In the genomic region with DNA sequence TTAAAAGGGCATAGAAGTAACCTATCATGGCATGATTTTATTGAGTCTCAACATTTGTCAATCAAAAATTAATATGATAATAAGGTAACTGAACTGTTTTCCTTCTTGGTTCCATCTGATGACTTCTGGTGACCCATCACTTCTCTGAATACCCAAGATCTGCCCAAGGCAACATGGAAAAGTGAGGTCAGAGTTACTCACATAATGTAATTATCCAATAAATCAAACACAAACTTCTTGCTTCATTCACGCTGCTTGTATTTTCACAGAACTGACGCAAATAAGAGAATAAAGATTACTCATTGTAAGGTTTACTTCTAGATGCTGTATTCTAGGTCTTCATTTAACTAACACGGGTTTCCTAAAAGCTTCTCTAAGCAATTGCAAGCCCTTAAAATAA, we compare ENCODE assay signal across 20 cellular contexts.
"Had no signal": no experiment of that assay in that cellular context is flagged by ENCODE, and none has a peak within 500 bp of the region (broad histone marks: within the 10 kb centered on the region; RNA-seq: fewer than 3 reads in every experiment).

No MANE protein-coding gene starts in this region.

- H3K4me1 ChIP-seq: spleen, transverse colon had no signal

- ATAC-seq: effector memory CD8-positive, alpha-beta T cell; left colon; left ventricle myocardium superior; mucosa of descending colon; naive thymus-derived CD8-positive, alpha-beta T cell; sciatic nerve; stimulated activated memory B cell treated with anti-CD40 and anti-IgM and Interleukin-4, amounts not matched to agents 10 μg/mL and 1 μg/mL and 100 μg/mL, for 72 hours; stimulated activated naive CD8-positive, alpha-beta T cell treated with anti-CD3 and anti-CD28 coated beads, Interleukin-15, amount 100 ng/mL, for 72 hours had no signal

- H3K27ac ChIP-seq: spleen, thoracic aorta, transverse colon had no signal

- FAIRE-seq: colon had no signal

- H3K27me3 ChIP-seq: transverse colon had no signal

- DNase-seq: effector memory CD8-positive, alpha-beta T cell; erythroblast; foreskin melanocyte; head of caudate nucleus; hippocampal formation; left colon; left ventricle myocardium superior; mucosa of descending colon; naive thymus-derived CD8-positive, alpha-beta T cell; posterior cingulate gyrus; spleen; stimulated activated CD4-positive, alpha-beta T cell treated with anti-CD3 and anti-CD28 coated beads, Interleukin-15, amount 100 ng/mL, for 24 hours; stimulated activated CD4-positive, alpha-beta T cell treated with anti-CD3 and anti-CD28 coated beads, Interleukin-1b, Interleukin-23, amount 100 ng/mL, for 48 hours; stimulated activated CD4-positive, alpha-beta T cell treated with anti-CD3 and anti-CD28 coated beads, Interleukin-4, amount 100 ng/mL, for 24 hours; stimulated activated naive CD8-positive, alpha-beta T cell treated with anti-CD3 and anti-CD28 coated beads, Interleukin-15, amount 100 ng/mL, for 72 hours; transverse colon had no signal
